In genomic region chr22:31022516-31022915, GRCh38 we compare ENCODE assay signal across 28 cellular contexts.
"Had no signal": no experiment of that assay in that cellular context is flagged by ENCODE, and none has a peak within 500 bp of the region (broad histone marks: within the 10 kb centered on the region; RNA-seq: fewer than 3 reads in every experiment).

No MANE protein-coding gene starts in this region.

- H3K9me3 ChIP-seq: left lung, lower lobe of right lung, ovary, right atrium auricular region, sigmoid colon, tibial nerve, upper lobe of left lung, vagina had no signal

- FAIRE-seq: keratinocyte had no signal

- H3K27ac ChIP-seq: left lung, lower lobe of right lung, ovary, right atrium auricular region, tibial nerve, upper lobe of left lung, vagina had no signal

- H3K36me3 Mint-ChIP-seq: mesothelial cell of epicardium; naive B cell; natural killer cell; stimulated activated memory B cell treated with anti-CD40 and anti-IgM and Interleukin-4, amounts not matched to agents 10 μg/mL and 1 μg/mL and 100 μg/mL, for 72 hours had no signal

- H3K27me3 Mint-ChIP-seq: naive B cell; progenitor cell of endocrine pancreas; stimulated activated memory B cell treated with anti-CD40 and anti-IgM and Interleukin-4, amounts not matched to agents 10 μg/mL and 1 μg/mL and 100 μg/mL, for 72 hours; stimulated activated naive CD8-positive, alpha-beta T cell treated with anti-CD3 and anti-CD28 coated beads, Interleukin-15, amount 100 ng/mL, for 72 hours had no signal

- ATAC-seq: left colon; left lung; lower lobe of right lung; natural killer cell; stimulated activated memory B cell treated with anti-CD40 and anti-IgM and Interleukin-4, amounts not matched to agents 10 μg/mL and 1 μg/mL and 100 μg/mL, for 72 hours; stimulated activated naive CD8-positive, alpha-beta T cell treated with anti-CD3 and anti-CD28 coated beads, Interleukin-15, amount 100 ng/mL, for 72 hours had no signal

- DNase-seq: hippocampal formation; kidney glomerular epithelial cell; left colon; left lung; lower lobe of right lung; mammary epithelial cell; mesendoderm; naive B cell; natural killer cell; nephron progenitor cell; ovary; sigmoid colon; stimulated activated CD4-positive, alpha-beta T cell treated with anti-CD3 and anti-CD28 coated beads, Interleukin-1b, Interleukin-23, amount 100 ng/mL, for 48 hours; stimulated activated CD4-positive, alpha-beta T cell treated with anti-CD3 and anti-CD28 coated beads, Interleukin-2, amount 100 ng/mL, for 48 hours; stimulated activated CD4-positive, alpha-beta T cell treated with anti-CD3 and anti-CD28 coated beads, Interleukin-4, amount 100 ng/mL, for 4 hours; stimulated activated CD8-positive, alpha-beta memory T cell treated with anti-CD3 and anti-CD28 coated beads, Interleukin-4, amount 100 ng/mL, for 48 hours; stimulated activated naive CD4-positive, alpha-beta T cell treated with Interleukin-2 at 50 U/mL for 16 hours; stimulated activated naive CD8-positive, alpha-beta T cell treated with anti-CD3 and anti-CD28 coated beads, Interleukin-15, amount 100 ng/mL, for 72 hours; substantia nigra; upper lobe of left lung had no signal

- H3K4me3 Mint-ChIP-seq: mesothelial cell of epicardium; natural killer cell; nephron progenitor cell; stimulated activated memory B cell treated with anti-CD40 and anti-IgM and Interleukin-4, amounts not matched to agents 10 μg/mL and 1 μg/mL and 100 μg/mL, for 72 hours; stimulated activated naive CD8-positive, alpha-beta T cell treated with anti-CD3 and anti-CD28 coated beads, Interleukin-15, amount 100 ng/mL, for 72 hours had no signal

- H3K9me3 Mint-ChIP-seq: natural killer cell; stimulated activated memory B cell treated with anti-CD40 and anti-IgM and Interleukin-4, amounts not matched to agents 10 μg/mL and 1 μg/mL and 100 μg/mL, for 72 hours; stimulated activated naive CD8-positive, alpha-beta T cell treated with anti-CD3 and anti-CD28 coated beads, Interleukin-15, amount 100 ng/mL, for 72 hours had no signal

- H3K27me3 ChIP-seq: left lung, ovary, right atrium auricular region, sigmoid colon, tibial nerve, upper lobe of left lung, vagina had no signal

- H3K4me1 Mint-ChIP-seq: mesothelial cell of epicardium; naive B cell; natural killer cell; nephron progenitor cell; stimulated activated memory B cell treated with anti-CD40 and anti-IgM and Interleukin-4, amounts not matched to agents 10 μg/mL and 1 μg/mL and 100 μg/mL, for 72 hours; stimulated activated naive CD8-positive, alpha-beta T cell treated with anti-CD3 and anti-CD28 coated beads, Interleukin-15, amount 100 ng/mL, for 72 hours had no signal

- H3K4me3 ChIP-seq: left lung, lower lobe of right lung, ovary, right atrium auricular region, sigmoid colon, smooth muscle cell, tibial nerve, upper lobe of left lung, vagina had no signal

- H3K4me2 ChIP-seq: smooth muscle cell had no signal

- H3K36me3 ChIP-seq: left lung, lower lobe of right lung, ovary, right atrium auricular region, sigmoid colon, tibial nerve, upper lobe of left lung, vagina had no signal

- H3K4me1 ChIP-seq: left lung, lower lobe of right lung, right atrium auricular region, sigmoid colon, tibial nerve, upper lobe of left lung, vagina had no signal

- H3K27ac Mint-ChIP-seq: mesothelial cell of epicardium; natural killer cell; nephron progenitor cell; progenitor cell of endocrine pancreas; stimulated activated memory B cell treated with anti-CD40 and anti-IgM and Interleukin-4, amounts not matched to agents 10 μg/mL and 1 μg/mL and 100 μg/mL, for 72 hours; stimulated activated naive CD8-positive, alpha-beta T cell treated with anti-CD3 and anti-CD28 coated beads, Interleukin-15, amount 100 ng/mL, for 72 hours had no signal
